In genomic region chr16:19583665-19584300, GRCh38 we compare ENCODE assay signal across 8 cellular contexts. TPM values are rescaled to one million over a fixed set of nuclear protein-coding genes. Genes with fewer than 3 reads are reported as not detected.
DNase-seq lines count a peak whose midpoint lies in the region; ATAC-seq and TF ChIP-seq lines count a peak whose summit lies in the region.

No MANE protein-coding gene starts in this region.

- H3K27me3 Mint-ChIP-seq in stimulated activated naive CD8-positive, alpha-beta T cell treated with anti-CD3 and anti-CD28 coated beads, Interleukin-15, Interleukin-2, amounts not matched to agents 100 ng/mL and 50 ng/mL, for 24 hours = no peaks in the 10 kb centered on the region

- DNase-seq in BJ (ENCODE audit: low read depth) (no peak), NCI-H82 treated with DMSO at 0.1 percent for 48 hours (lab: John Stamatoyannopoulos, UW; ENCODE audit: unreplicated experiment) (peak; percentile 13), astrocyte of the cerebellum (ENCODE audit: low read depth) (peak; percentile 20), kidney epithelial cell (ENCODE audit: low read depth) (no peak), epidermal melanocyte (ENCODE audit: insufficient read length, low spot score) (no peak)
- DNase-seq in activated CD4-positive, CD25-positive, alpha-beta regulatory T cell (lab: John Stamatoyannopoulos, UW) = no peak

- H3K4me1 Mint-ChIP-seq in stimulated activated naive CD8-positive, alpha-beta T cell treated with anti-CD3 and anti-CD28 coated beads, Interleukin-15, Interleukin-2, amounts not matched to agents 100 ng/mL and 50 ng/mL, for 24 hours (ENCODE audit: low read depth) = peaks cover 20% of the 10 kb centered on the region

- H3K36me3 ChIP-seq in BJ (ENCODE audit: control insufficient read depth, insufficient read depth, low read length) = peaks cover 8% of the 10 kb centered on the region
- H3K36me3 ChIP-seq in kidney epithelial cell (ENCODE audit: control insufficient read depth, insufficient read depth, low read length) = peaks cover 2% of the 10 kb centered on the region

- TF ChIP-seq CTCF in BJ (IDR thresholded peaks at IDR 0.05; ENCODE audit: insufficient read depth, low read depth, low read length) (peak; percentile 95), astrocyte of the cerebellum (IDR thresholded peaks at IDR 0.05; ENCODE audit: low read depth, low read length, missing control alignments) (peak; percentile 100), kidney epithelial cell (IDR thresholded peaks at IDR 0.05; ENCODE audit: insufficient read depth, low read length, poor library complexity, severe bottlenecking) (peak; percentile 86)

- H3K9me3 Mint-ChIP-seq in stimulated activated naive CD8-positive, alpha-beta T cell treated with anti-CD3 and anti-CD28 coated beads, Interleukin-15, Interleukin-2, amounts not matched to agents 100 ng/mL and 50 ng/mL, for 24 hours = no peaks in the 10 kb centered on the region

- ATAC-seq in GM19452 (IDR thresholded peaks at IDR 0.05; ENCODE audit: unreplicated experiment) = peak; percentile 67

- POLR2A ChIA-PET in BJ (lab: Charles Lee) = no interaction called here

- H3K27me3 ChIP-seq in BJ (ENCODE audit: control insufficient read depth, insufficient read depth, low read length) (no peaks in the 10 kb centered on the region), kidney epithelial cell (ENCODE audit: control insufficient read depth, insufficient read depth, low read length) (no peaks in the 10 kb centered on the region)

- peak overlapping the region; percentile 49 for H3K27ac Mint-ChIP-seq in stimulated activated naive CD8-positive, alpha-beta T cell treated with anti-CD3 and anti-CD28 coated beads, Interleukin-15, Interleukin-2, amounts not matched to agents 100 ng/mL and 50 ng/mL, for 24 hours

- in situ Hi-C loops in astrocyte of the cerebellum (cut with HindIII; ENCODE audit: low sequenced_read_pairs) = no loop called here

- H3K4me3 ChIP-seq in BJ (ENCODE audit: low read depth, low read length) (no peak overlapping the region), astrocyte of the cerebellum (ENCODE audit: low read depth, low read length) (no peak overlapping the region), kidney epithelial cell (ENCODE audit: low read depth, low read length) (no peak overlapping the region)

- no peak overlapping the region for H3K4me3 Mint-ChIP-seq in stimulated activated naive CD8-positive, alpha-beta T cell treated with anti-CD3 and anti-CD28 coated beads, Interleukin-15, Interleukin-2, amounts not matched to agents 100 ng/mL and 50 ng/mL, for 24 hours

- H3K36me3 Mint-ChIP-seq in stimulated activated naive CD8-positive, alpha-beta T cell treated with anti-CD3 and anti-CD28 coated beads, Interleukin-15, Interleukin-2, amounts not matched to agents 100 ng/mL and 50 ng/mL, for 24 hours (ENCODE audit: low read depth) = peaks cover 68% of the 10 kb centered on the region

- CTCF ChIA-PET in BJ (lab: Yijun Ruan, JAX) = interaction anchor here (0.5 to 4.4 kb wide), 25 partner anchors 9 to 305 kb away, joined by 3 to 27 read pairs (median 4); partner anchors contain the start of genes GPRC5B and VPS35L

RNA-seq across cellular contexts. Expression of gene VPS35L, which starts 28.3 kb away (rescaled TPM):
- polyA plus RNA-seq in BJ (2011; rRNA removed) = 40.1 and 83.2 TPM in 2 replicates
- 72.0 and 82.5 TPM in 2 replicates for polyA minus RNA-seq in BJ (2011; rRNA and poly(A)+ RNA removed)
- total RNA-seq in kidney epithelial cell = 62.8 and 66.5 TPM in 2 replicates

Comparison
In these comparisons a context has a peak if more than half of its experiments do, and no peak if none do; other contexts are left out.
1. DNase-seq: peak in NCI-H82 treated with DMSO at 0.1 percent for 48 hours (single experiment) and astrocyte of the cerebellum (single experiment); none in BJ (single experiment), kidney epithelial cell (single experiment), epidermal melanocyte (single experiment) and activated CD4-positive, CD25-positive, alpha-beta regulatory T cell (0 of 4).
2. Peak in every context shown above with its lines, with median percentiles within 50 percentile points of each other: CTCF ChIP-seq.